2 cellular contexts compared by ENCODE assay signal in the genomic region with DNA sequence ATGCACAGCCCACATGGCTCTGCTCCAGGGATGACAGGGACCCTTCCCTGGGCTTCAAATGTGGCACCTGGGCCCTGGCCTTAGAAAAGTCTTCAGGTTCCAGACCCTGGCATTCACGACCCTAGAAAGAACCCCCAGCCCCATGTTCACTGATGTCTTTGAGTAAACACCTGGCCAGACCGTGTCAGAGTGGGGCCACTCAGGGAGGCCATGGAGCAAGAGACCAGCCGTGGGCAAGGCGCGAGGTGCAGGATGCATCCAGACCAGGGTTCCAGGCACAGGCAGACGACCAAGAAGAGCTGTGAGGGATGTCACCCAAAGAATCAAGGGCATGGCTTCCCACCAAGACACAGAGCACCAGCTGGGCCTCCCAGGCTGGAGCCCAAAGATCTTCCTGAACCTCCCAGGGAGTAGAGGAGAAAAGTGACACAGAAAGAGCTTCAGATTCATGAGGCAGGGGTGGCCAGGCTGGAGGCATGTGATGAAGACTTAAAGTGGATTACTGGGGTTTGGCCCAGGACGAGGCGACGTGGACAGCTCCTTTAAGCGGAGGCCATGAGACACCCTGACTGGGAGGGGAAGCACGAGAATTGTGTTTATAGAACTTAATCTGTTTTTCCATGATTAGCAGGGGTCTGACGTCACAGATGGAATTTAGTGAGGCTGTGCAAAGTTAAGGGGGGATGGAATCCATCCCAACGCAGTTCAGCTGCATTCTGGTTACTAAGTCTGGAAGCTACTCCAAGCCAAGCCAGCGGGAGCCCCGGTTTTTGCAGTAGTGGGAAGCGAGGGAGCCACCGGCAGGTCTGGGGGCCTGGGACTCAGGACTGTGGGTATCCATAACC.
TF ChIP-seq lines count a peak whose summit lies in the region.

No MANE protein-coding gene starts in this region.

TF ChIP-seq in liver, 16 proteins besides CTCF, POLR2A, EP300 and RAD21 (continued from another document):
- TF ChIP-seq, protein P1, sequence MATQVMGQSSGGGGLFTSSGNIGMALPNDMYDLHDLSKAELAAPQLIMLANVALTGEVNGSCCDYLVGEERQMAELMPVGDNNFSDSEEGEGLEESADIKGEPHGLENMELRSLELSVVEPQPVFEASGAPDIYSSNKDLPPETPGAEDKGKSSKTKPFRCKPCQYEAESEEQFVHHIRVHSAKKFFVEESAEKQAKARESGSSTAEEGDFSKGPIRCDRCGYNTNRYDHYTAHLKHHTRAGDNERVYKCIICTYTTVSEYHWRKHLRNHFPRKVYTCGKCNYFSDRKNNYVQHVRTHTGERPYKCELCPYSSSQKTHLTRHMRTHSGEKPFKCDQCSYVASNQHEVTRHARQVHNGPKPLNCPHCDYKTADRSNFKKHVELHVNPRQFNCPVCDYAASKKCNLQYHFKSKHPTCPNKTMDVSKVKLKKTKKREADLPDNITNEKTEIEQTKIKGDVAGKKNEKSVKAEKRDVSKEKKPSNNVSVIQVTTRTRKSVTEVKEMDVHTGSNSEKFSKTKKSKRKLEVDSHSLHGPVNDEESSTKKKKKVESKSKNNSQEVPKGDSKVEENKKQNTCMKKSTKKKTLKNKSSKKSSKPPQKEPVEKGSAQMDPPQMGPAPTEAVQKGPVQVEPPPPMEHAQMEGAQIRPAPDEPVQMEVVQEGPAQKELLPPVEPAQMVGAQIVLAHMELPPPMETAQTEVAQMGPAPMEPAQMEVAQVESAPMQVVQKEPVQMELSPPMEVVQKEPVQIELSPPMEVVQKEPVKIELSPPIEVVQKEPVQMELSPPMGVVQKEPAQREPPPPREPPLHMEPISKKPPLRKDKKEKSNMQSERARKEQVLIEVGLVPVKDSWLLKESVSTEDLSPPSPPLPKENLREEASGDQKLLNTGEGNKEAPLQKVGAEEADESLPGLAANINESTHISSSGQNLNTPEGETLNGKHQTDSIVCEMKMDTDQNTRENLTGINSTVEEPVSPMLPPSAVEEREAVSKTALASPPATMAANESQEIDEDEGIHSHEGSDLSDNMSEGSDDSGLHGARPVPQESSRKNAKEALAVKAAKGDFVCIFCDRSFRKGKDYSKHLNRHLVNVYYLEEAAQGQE (IDR thresholded peaks at IDR 0.05): peak; percentile 88
- TF ChIP-seq RXRA (IDR thresholded peaks at IDR 0.05) (peak in 1 of 2 donors; percentile 20), FOXA1 (IDR thresholded peaks at IDR 0.05) (no peak), FOXA2 (IDR thresholded peaks at IDR 0.05) (no peak), HNF4A (conservative IDR thresholded peaks at IDR 0.05) (no peak), HNF4G (IDR thresholded peaks at IDR 0.05) (no peak)
- TF ChIP-seq, protein P2, sequence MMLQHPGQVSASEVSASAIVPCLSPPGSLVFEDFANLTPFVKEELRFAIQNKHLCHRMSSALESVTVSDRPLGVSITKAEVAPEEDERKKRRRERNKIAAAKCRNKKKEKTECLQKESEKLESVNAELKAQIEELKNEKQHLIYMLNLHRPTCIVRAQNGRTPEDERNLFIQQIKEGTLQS (IDR thresholded peaks at IDR 0.05): no peak
- TF ChIP-seq, protein P3, sequence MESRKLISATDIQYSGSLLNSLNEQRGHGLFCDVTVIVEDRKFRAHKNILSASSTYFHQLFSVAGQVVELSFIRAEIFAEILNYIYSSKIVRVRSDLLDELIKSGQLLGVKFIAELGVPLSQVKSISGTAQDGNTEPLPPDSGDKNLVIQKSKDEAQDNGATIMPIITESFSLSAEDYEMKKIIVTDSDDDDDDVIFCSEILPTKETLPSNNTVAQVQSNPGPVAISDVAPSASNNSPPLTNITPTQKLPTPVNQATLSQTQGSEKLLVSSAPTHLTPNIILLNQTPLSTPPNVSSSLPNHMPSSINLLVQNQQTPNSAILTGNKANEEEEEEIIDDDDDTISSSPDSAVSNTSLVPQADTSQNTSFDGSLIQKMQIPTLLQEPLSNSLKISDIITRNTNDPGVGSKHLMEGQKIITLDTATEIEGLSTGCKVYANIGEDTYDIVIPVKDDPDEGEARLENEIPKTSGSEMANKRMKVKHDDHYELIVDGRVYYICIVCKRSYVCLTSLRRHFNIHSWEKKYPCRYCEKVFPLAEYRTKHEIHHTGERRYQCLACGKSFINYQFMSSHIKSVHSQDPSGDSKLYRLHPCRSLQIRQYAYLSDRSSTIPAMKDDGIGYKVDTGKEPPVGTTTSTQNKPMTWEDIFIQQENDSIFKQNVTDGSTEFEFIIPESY (IDR thresholded peaks at IDR 0.05): no peak

TF ChIP-seq in HepG2, 621 proteins besides CTCF, POLR2A, EP300 and RAD21 (continued from another document):
- TF ChIP-seq ZNF556 (CRISPR knock-in tag; IDR thresholded peaks at IDR 0.05; ENCODE audit: borderline replicate concordance): no peak
- TF ChIP-seq, protein P4, sequence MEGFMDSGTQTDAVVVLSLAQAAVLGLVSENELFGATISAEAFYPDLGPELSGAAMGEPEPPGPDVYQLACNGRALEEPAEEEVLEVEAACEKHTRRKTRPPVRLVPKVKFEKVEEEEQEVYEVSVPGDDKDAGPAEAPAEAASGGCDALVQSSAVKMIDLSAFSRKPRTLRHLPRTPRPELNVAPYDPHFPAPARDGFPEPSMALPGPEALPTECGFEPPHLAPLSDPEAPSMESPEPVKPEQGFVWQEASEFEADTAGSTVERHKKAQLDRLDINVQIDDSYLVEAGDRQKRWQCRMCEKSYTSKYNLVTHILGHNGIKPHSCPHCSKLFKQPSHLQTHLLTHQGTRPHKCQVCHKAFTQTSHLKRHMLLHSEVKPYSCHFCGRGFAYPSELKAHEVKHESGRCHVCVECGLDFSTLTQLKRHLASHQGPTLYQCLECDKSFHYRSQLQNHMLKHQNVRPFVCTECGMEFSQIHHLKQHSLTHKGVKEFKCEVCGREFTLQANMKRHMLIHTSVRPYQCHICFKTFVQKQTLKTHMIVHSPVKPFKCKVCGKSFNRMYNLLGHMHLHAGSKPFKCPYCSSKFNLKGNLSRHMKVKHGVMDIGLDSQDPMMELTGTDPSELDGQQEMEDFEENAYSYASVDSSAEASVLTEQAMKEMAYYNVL (CRISPR knock-in tag; IDR thresholded peaks at IDR 0.05; ENCODE audit: borderline replicate concordance): no peak
- TF ChIP-seq FOXK2 (IDR thresholded peaks at IDR 0.05): no peak
- TF ChIP-seq SALL1 (CRISPR knock-in tag; IDR thresholded peaks at IDR 0.05): no peak
- no peak for TF ChIP-seq RFXAP (CRISPR knock-in tag; IDR thresholded peaks at IDR 0.05; ENCODE audit: borderline replicate concordance)
TF ChIP-seq in HepG2: peak in this region for 0.
